Comparison of ENCODE assay signal across 8 cellular contexts in genomic region chr1:202599669-202600431, GRCh38.
DNase-seq lines count a peak whose midpoint lies in the region; ATAC-seq and TF ChIP-seq lines count a peak whose summit lies in the region.

No MANE protein-coding gene starts in this region.

- no peak overlapping the region for H3K27ac Mint-ChIP-seq in activated CD8-positive, alpha-beta T cell treated with anti-CD3 and anti-CD28 coated beads, Interleukin-2, amount 10 ng/mL, durations not matched to agents 7 days and 5 days
- peak overlapping the region; percentile 35 for H3K27ac Mint-ChIP-seq in glutamatergic neuron (ENCODE audit: unreplicated experiment)

- DNase-seq in CMK (ENCODE audit: low read depth), result peak; percentile 34
- peak; percentile 62 for DNase-seq in NCI-H2171 treated with DMSO at 0.1 percent for 48 hours (lab: John Stamatoyannopoulos, UW)
- peak; percentile 44 for DNase-seq in activated CD8-positive, alpha-beta T cell treated with anti-CD3 and anti-CD28 coated beads, Interleukin-2, amount 10 ng/mL, durations not matched to agents 7 days and 5 days
- DNase-seq in glutamatergic neuron, result peak; percentile 72
- DNase-seq in pulmonary artery endothelial cell (ENCODE audit: low read depth, low spot score), result peak; percentile 50

- peak; percentile 46 for TF ChIP-seq CTCF in glutamatergic neuron (IDR thresholded peaks at IDR 0.05; ENCODE audit: partially characterized antibody, unreplicated experiment)

- ATAC-seq in GM19463 (IDR thresholded peaks at IDR 0.05; ENCODE audit: unreplicated experiment) (peak; percentile 66), GM18858 (IDR thresholded peaks at IDR 0.05; ENCODE audit: unreplicated experiment) (no peak), GM18873 (IDR thresholded peaks at IDR 0.05; ENCODE audit: low FRiP score, unreplicated experiment) (no peak)
- no peak for ATAC-seq in activated CD8-positive, alpha-beta T cell treated with anti-CD3 and anti-CD28 coated beads, Interleukin-2, amount 10 ng/mL, durations not matched to agents 7 days and 5 days

- no peaks in the 10 kb centered on the region for H3K36me3 Mint-ChIP-seq in activated CD8-positive, alpha-beta T cell treated with anti-CD3 and anti-CD28 coated beads, Interleukin-2, amount 10 ng/mL, durations not matched to agents 7 days and 5 days (ENCODE audit: low read depth)
- H3K36me3 Mint-ChIP-seq in glutamatergic neuron (ENCODE audit: unreplicated experiment), result no peaks in the 10 kb centered on the region

- CTCF ChIA-PET in activated CD8-positive, alpha-beta T cell treated with anti-CD3 and anti-CD28 coated beads, Interleukin-2, amount 10 ng/mL, durations not matched to agents 7 days and 5 days (lab: Charles Lee), result interaction anchor here (0.6 to 1.6 kb wide), 7 partner anchors 10 to 136 kb away, joined by 3 to 6 read pairs (median 3); no protein-coding TSS in a partner anchor

- POLR2A ChIA-PET in activated CD8-positive, alpha-beta T cell treated with anti-CD3 and anti-CD28 coated beads, Interleukin-2, amount 10 ng/mL, durations not matched to agents 7 days and 5 days (lab: Charles Lee), result no interaction called here

- no peaks in the 10 kb centered on the region for H3K9me3 Mint-ChIP-seq in activated CD8-positive, alpha-beta T cell treated with anti-CD3 and anti-CD28 coated beads, Interleukin-2, amount 10 ng/mL, durations not matched to agents 7 days and 5 days (ENCODE audit: insufficient read depth)
- peaks cover 2% of the 10 kb centered on the region for H3K9me3 Mint-ChIP-seq in glutamatergic neuron (ENCODE audit: unreplicated experiment)

- H3K4me1 Mint-ChIP-seq in activated CD8-positive, alpha-beta T cell treated with anti-CD3 and anti-CD28 coated beads, Interleukin-2, amount 10 ng/mL, durations not matched to agents 7 days and 5 days (ENCODE audit: low read depth), result no peaks in the 10 kb centered on the region
- peaks cover 4% of the 10 kb centered on the region for H3K4me1 Mint-ChIP-seq in glutamatergic neuron (ENCODE audit: low read depth, unreplicated experiment)

- H3K4me3 Mint-ChIP-seq in activated CD8-positive, alpha-beta T cell treated with anti-CD3 and anti-CD28 coated beads, Interleukin-2, amount 10 ng/mL, durations not matched to agents 7 days and 5 days, result no peak overlapping the region
- H3K4me3 Mint-ChIP-seq in glutamatergic neuron (ENCODE audit: unreplicated experiment), result no peak overlapping the region

- H3K27me3 Mint-ChIP-seq in activated CD8-positive, alpha-beta T cell treated with anti-CD3 and anti-CD28 coated beads, Interleukin-2, amount 10 ng/mL, durations not matched to agents 7 days and 5 days (ENCODE audit: low read depth), result no peaks in the 10 kb centered on the region
- H3K27me3 Mint-ChIP-seq in glutamatergic neuron (ENCODE audit: unreplicated experiment), result peaks cover 7% of the 10 kb centered on the region
